In the genomic region with DNA sequence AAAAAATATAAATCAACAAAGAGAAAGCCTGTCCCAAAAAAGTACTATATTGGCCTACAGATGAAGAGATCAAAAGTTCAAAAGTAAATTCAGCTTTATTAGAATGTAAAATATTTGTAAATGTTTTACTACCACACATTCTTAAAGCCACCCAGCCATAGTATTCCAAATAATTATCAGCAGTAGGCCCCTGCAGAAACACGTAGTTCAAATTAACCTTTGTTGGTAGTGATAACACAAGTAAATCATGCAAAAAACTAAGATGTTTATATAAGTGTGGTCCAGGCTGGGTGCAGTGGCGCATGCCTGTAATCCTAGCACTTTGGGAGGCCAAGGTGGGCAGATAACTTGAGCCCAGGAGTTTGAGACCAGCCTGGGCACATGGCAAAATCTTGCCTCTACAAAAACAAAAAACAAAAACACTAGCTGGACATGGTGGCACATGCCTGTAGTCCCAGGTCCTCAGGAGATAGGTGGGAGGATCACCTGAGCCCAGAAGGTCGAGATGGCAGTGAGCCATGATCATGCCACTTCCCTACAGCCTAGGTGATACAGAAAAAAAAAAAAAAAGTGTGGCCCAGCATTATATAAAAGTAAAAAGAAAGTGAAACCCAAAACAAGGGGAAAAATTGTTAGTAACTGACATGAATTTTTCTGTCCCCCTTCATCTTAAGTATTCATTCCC, we compare ENCODE assay signal across 12 cellular contexts. TPM values are rescaled to one million over a fixed set of nuclear protein-coding genes. Genes with fewer than 3 reads are reported as not detected.
A peak's percentile ranks its signal among the peaks of the same experiment; 100 is the strongest.
DNase-seq lines count a peak whose midpoint lies in the region; ATAC-seq and TF ChIP-seq lines count a peak whose summit lies in the region.
"Had no signal": no experiment of that assay in that cellular context is flagged by ENCODE, and none has a peak within 500 bp of the region (broad histone marks: within the 10 kb centered on the region; RNA-seq: fewer than 3 reads in every experiment).

No MANE protein-coding gene starts in this region.

- H3K36me3 ChIP-seq in mammary epithelial cell (ENCODE audit: insufficient read depth, low read length) = peaks cover 10% of the 10 kb centered on the region

- H3K4me1 Mint-ChIP-seq in MCF 10A (ENCODE audit: insufficient read depth, unreplicated experiment) = peaks cover 30% of the 10 kb centered on the region
- H3K4me1 Mint-ChIP-seq in activated CD4-positive, alpha-beta memory T cell treated with anti-CD3 and anti-CD28 coated beads, Interleukin-2, amount 10 ng/mL, durations not matched to agents 7 days and 5 days = peaks cover 39% of the 10 kb centered on the region
- peaks cover 14% of the 10 kb centered on the region for H3K4me1 Mint-ChIP-seq in type B pancreatic cell (ENCODE audit: unreplicated experiment)

- H3K27me3 Mint-ChIP-seq in MCF 10A (ENCODE audit: insufficient read depth, unreplicated experiment) (no peaks in the 10 kb centered on the region), type B pancreatic cell (no peaks in the 10 kb centered on the region)
- H3K27me3 Mint-ChIP-seq in activated CD4-positive, alpha-beta memory T cell treated with anti-CD3 and anti-CD28 coated beads, Interleukin-2, amount 10 ng/mL, durations not matched to agents 7 days and 5 days = no peaks in the 10 kb centered on the region

- no peaks in the 10 kb centered on the region for H4K20me1 ChIP-seq in mammary epithelial cell (ENCODE audit: insufficient read depth, low read length)

- 100% methylated on average over 3 of the region's 3 CpGs for WGBS in mammary epithelial cell (ENCODE audit: low coverage, missing lambda C conversion rate)

- no peak overlapping the region for H3K27ac ChIP-seq in mammary epithelial cell (ENCODE audit: insufficient read depth, low read depth, low read length)
- H3K27ac ChIP-seq: vagina had no signal

- TF ChIP-seq CTCF in MCF 10A (IDR thresholded peaks at IDR 0.05; ENCODE audit: unreplicated experiment) (no peak), mammary epithelial cell (conservative IDR thresholded peaks at IDR 0.05 in 1 of 2, IDR thresholded peaks at IDR 0.05 in 1 of 2; ENCODE audit: extremely low read depth in 1 of 2, insufficient read depth in 1 of 2, low read depth in 1 of 2, low read length in 2 of 2) (no peak), type B pancreatic cell (conservative IDR thresholded peaks at IDR 0.05) (no peak)

- no peak overlapping the region for H3K4me2 ChIP-seq in mammary epithelial cell (ENCODE audit: insufficient read depth, low read depth, low read length)

- dilution Hi-C loops in mammary epithelial cell (cut with HindIII; ENCODE audit: low sequenced_read_pairs) = no loop called here

- ATAC-seq in GM21723 (IDR thresholded peaks at IDR 0.05; ENCODE audit: unreplicated experiment) (no peak), GM19035 (IDR thresholded peaks at IDR 0.05; ENCODE audit: unreplicated experiment) (no peak)
- ATAC-seq: Panc1 had no signal

- no peaks in the 10 kb centered on the region for H3K27me3 ChIP-seq in mammary epithelial cell (ENCODE audit: insufficient read depth, low read length)
- H3K27me3 ChIP-seq: heart left ventricle, vagina had no signal

- H3K4me3 ChIP-seq in mammary epithelial cell (replicated peaks in 1 of 3; ENCODE audit: insufficient read depth in 1 of 3, low read depth in 2 of 3, low read length in 3 of 3) = no peak overlapping the region
- H3K4me3 ChIP-seq: vagina had no signal

- DNase-seq in MCF 10A (ENCODE audit: unreplicated experiment) (no peak), mammary epithelial cell (no peak), kidney glomerular epithelial cell (lab: John Stamatoyannopoulos, UW) (peak; percentile 94), type B pancreatic cell (ENCODE audit: extremely low spot score, unreplicated experiment) (no peak), NCI-H526 treated with DMSO at 0.1 percent for 48 hours (lab: John Stamatoyannopoulos, UW) (no peak)
- peak; percentile 21 for DNase-seq in activated CD4-positive, alpha-beta memory T cell treated with anti-CD3 and anti-CD28 coated beads, Interleukin-2, amount 10 ng/mL, durations not matched to agents 7 days and 5 days
- DNase-seq: heart left ventricle, NCI-H1092 treated with DMSO at 0.1 percent for 48 hours had no signal

- POLR2A ChIA-PET in MCF 10A (lab: Yijun Ruan, JAX) = interaction anchor here (0.7 kb wide), 1 partner anchor 22 kb away, joined by 3 read pairs; no protein-coding TSS in a partner anchor
- POLR2A ChIA-PET in activated CD4-positive, alpha-beta memory T cell treated with anti-CD3 and anti-CD28 coated beads, Interleukin-2, amount 10 ng/mL, durations not matched to agents 7 days and 5 days (lab: Charles Lee) = interaction anchor here (0.7 to 1.2 kb wide), 4 partner anchors 16 to 123 kb away, joined by 3 to 4 read pairs (median 3); a partner anchor contains a TSS

- peaks cover 9% of the 10 kb centered on the region for H3K4me1 ChIP-seq in mammary epithelial cell (ENCODE audit: insufficient read depth, low read length)

- H3K9me3 ChIP-seq in mammary epithelial cell (replicated peaks; ENCODE audit: insufficient read depth, low read length) = no peaks in the 10 kb centered on the region
- H3K9me3 ChIP-seq: heart left ventricle, vagina had no signal

- intact Hi-C loops in MCF 10A (cut with micrococcal nuclease) (no loop called here), mammary epithelial cell (cut with micrococcal nuclease) (no loop called here)

- H3K27ac Mint-ChIP-seq in MCF 10A (ENCODE audit: low read depth, unreplicated experiment) = no peak overlapping the region
- H3K27ac Mint-ChIP-seq in activated CD4-positive, alpha-beta memory T cell treated with anti-CD3 and anti-CD28 coated beads, Interleukin-2, amount 10 ng/mL, durations not matched to agents 7 days and 5 days = peak overlapping the region; percentile 58
- peak overlapping the region; percentile 93 for H3K27ac Mint-ChIP-seq in type B pancreatic cell

- H3K36me3 Mint-ChIP-seq in MCF 10A (ENCODE audit: insufficient read depth, unreplicated experiment) = peaks cover 19% of the 10 kb centered on the region
- peaks cover 33% of the 10 kb centered on the region for H3K36me3 Mint-ChIP-seq in activated CD4-positive, alpha-beta memory T cell treated with anti-CD3 and anti-CD28 coated beads, Interleukin-2, amount 10 ng/mL, durations not matched to agents 7 days and 5 days (ENCODE audit: low read depth)
- H3K36me3 Mint-ChIP-seq in type B pancreatic cell = peaks cover 27% of the 10 kb centered on the region

- in situ Hi-C loops in mammary epithelial cell (cut with MboI; ENCODE audit: low sequenced_read_pairs in 2 of 2) = no loop called here

- no peak overlapping the region for H2AFZ ChIP-seq in mammary epithelial cell (ENCODE audit: low read depth, low read length)

- no peak overlapping the region for H3K9ac ChIP-seq in mammary epithelial cell (ENCODE audit: insufficient read depth, low read length)

- BruUV-seq in MCF 10A (replicated peaks; lab: Mats Ljungman, UMichigan) (no TSS peak), mammary epithelial cell (replicated peaks; lab: Mats Ljungman, UMichigan) (no TSS peak)

- H3K9me3 Mint-ChIP-seq in MCF 10A (ENCODE audit: unreplicated experiment) = no peaks in the 10 kb centered on the region
- no peaks in the 10 kb centered on the region for H3K9me3 Mint-ChIP-seq in activated CD4-positive, alpha-beta memory T cell treated with anti-CD3 and anti-CD28 coated beads, Interleukin-2, amount 10 ng/mL, durations not matched to agents 7 days and 5 days
- peaks cover 11% of the 10 kb centered on the region for H3K9me3 Mint-ChIP-seq in type B pancreatic cell

- H3K79me2 ChIP-seq in mammary epithelial cell (ENCODE audit: insufficient read depth, low read length) = peaks cover 88% of the 10 kb centered on the region

- CTCF ChIA-PET in MCF 10A (lab: Yijun Ruan, JAX) = no interaction called here
- CTCF ChIA-PET in mammary epithelial cell (lab: Charles Lee; ENCODE audit: low non-redundant PET) = no interaction called here
- CTCF ChIA-PET in activated CD4-positive, alpha-beta memory T cell treated with anti-CD3 and anti-CD28 coated beads, Interleukin-2, amount 10 ng/mL, durations not matched to agents 7 days and 5 days (lab: Charles Lee) = interaction anchor here (0.7 to 2.1 kb wide), 2 partner anchors 8 to 10 kb away, joined by 3 to 5 read pairs; no protein-coding TSS in a partner anchor

- H3K4me3 Mint-ChIP-seq in MCF 10A (ENCODE audit: unreplicated experiment) = peak overlapping the region; percentile 3
- H3K4me3 Mint-ChIP-seq in activated CD4-positive, alpha-beta memory T cell treated with anti-CD3 and anti-CD28 coated beads, Interleukin-2, amount 10 ng/mL, durations not matched to agents 7 days and 5 days = peak overlapping the region; percentile 46
- H3K4me3 Mint-ChIP-seq in type B pancreatic cell = peak overlapping the region; percentile 40

RNA-seq across cellular contexts. Expression of a gene that starts 17.9 kb away (rescaled TPM):
- total RNA-seq in MCF 10A (2022) (10.3 and 15.8 TPM in 2 replicates), mammary epithelial cell (10 to 100 TPM; 38.7 to 47.2 TPM), type B pancreatic cell (ENCODE audit: low replicate concordance) (40.9 and 134 TPM in 2 replicates)
- 21.5 TPM for polyA plus RNA-seq in mammary epithelial cell
- polyA minus RNA-seq in mammary epithelial cell = 95.2 TPM
- total RNA-seq in activated CD4-positive, alpha-beta memory T cell treated with anti-CD3 and anti-CD28 coated beads, Interleukin-2, amount 10 ng/mL, durations not matched to agents 7 days and 5 days = 10 to 100 TPM; 40.6 to 43.2 TPM

Comparison
In these comparisons a context has a peak if more than half of its experiments do, and no peak if none do; other contexts are left out.
1. DNase-seq: peak in activated CD4-positive, alpha-beta memory T cell treated with anti-CD3 and anti-CD28 coated beads, Interleukin-2, amount 10 ng/mL, durations not matched to agents 7 days and 5 days (single experiment) and kidney glomerular epithelial cell (single experiment); none in MCF 10A (single experiment), mammary epithelial cell (single experiment), type B pancreatic cell (single experiment) and NCI-H526 treated with DMSO at 0.1 percent for 48 hours (single experiment).
2. Peak in every context shown above with its lines, with median percentiles within 50 percentile points of each other: H3K4me3 Mint-ChIP-seq.